ENCODE assay signal across 23 cellular contexts in genomic region chr5:33330992-33331391, GRCh38.
"Had no signal": no experiment of that assay in that cellular context is flagged by ENCODE, and none has a peak within 500 bp of the region (broad histone marks: within the 10 kb centered on the region; RNA-seq: fewer than 3 reads in every experiment).

No MANE protein-coding gene starts in this region.

- H3K36me3 ChIP-seq: Peyer's patch, SJCRH30 had no signal

- ATAC-seq: activated CD4-positive, CD25-positive, alpha-beta regulatory T cell treated with anti-CD3 and anti-CD28 coated beads, Interleukin-2, amount 50 U/mL, for 24 hours; activated CD8-positive, alpha-beta T cell treated with anti-CD3 and anti-CD28 coated beads, Interleukin-2, amount 10 ng/mL, durations not matched to agents 7 days and 5 days; activated naive CD4-positive, alpha-beta T cell treated with anti-CD3 and anti-CD28 coated beads, Interleukin-2, amount 50 U/mL, for 72 hours; activated naive CD8-positive, alpha-beta T cell treated with anti-CD3 and anti-CD28 coated beads, Interleukin-2, amount 50 U/mL, for 24 hours had no signal

- H3K27me3 ChIP-seq: Peyer's patch, SJCRH30 had no signal

- H3K27ac ChIP-seq: KMS-11, Peyer's patch, RWPE1, SJCRH30 had no signal

- DNase-seq: activated CD4-positive, alpha-beta T cell treated with anti-CD3 and anti-CD28 coated beads for 4 hours; activated CD8-positive, alpha-beta memory T cell treated with anti-CD3 and anti-CD28 coated beads, Interleukin-2, amount 50 U/mL, for 48 hours; activated CD8-positive, alpha-beta T cell treated with anti-CD3 and anti-CD28 coated beads, Interleukin-2, amount 10 ng/mL, durations not matched to agents 7 days and 5 days; activated effector memory CD4-positive, alpha-beta T cell treated with Interleukin-2 at 50 U/mL for 16 hours; activated naive CD4-positive, alpha-beta T cell treated with Interleukin-2 at 50 U/mL for 16 hours; activated naive CD8-positive, alpha-beta T cell treated with anti-CD3 and anti-CD28 coated beads, Interleukin-2, amount 50 U/mL, for 24 hours; activated T-cell treated with anti-CD3 and anti-CD28 coated beads, Interleukin-2, amount 50 U/mL, for 24 hours; cerebellar nuclear complex; NCI-H1092; NCI-H1417; NCI-H2029; NCI-H2107; NCI-H345; NCI-H510A; NCI-H69; NK-92 treated with Interleukin-12 subunit alpha and Interleukin-12 subunit beta, amount 100 ng/mL, for 24 hours; Peyer's patch; Right ventricle myocardium superior; SJCRH30 had no signal

- H3K9me3 ChIP-seq: Peyer's patch, SJCRH30 had no signal

- H3K4me3 ChIP-seq: Peyer's patch, SJCRH30 had no signal

- H3K4me1 ChIP-seq: Peyer's patch, SJCRH30 had no signal
